1 cellular context compared by ENCODE assay signal in genomic region chr6:34888874-34889555, GRCh38.
TF ChIP-seq lines count a peak whose summit lies in the region.

Gene ANKS1A (plus strand): TSS chr6:34889255. CDS start chr6:34889403, 148 bp downstream.

TF ChIP-seq in HepG2, 621 proteins besides CTCF, POLR2A, EP300 and RAD21 (continued from another document and continues in another):
- TF ChIP-seq ZNF292 (CRISPR knock-in tag; IDR thresholded peaks at IDR 0.05; ENCODE audit: borderline replicate concordance, low read depth) = peak; percentile 61; the same call in 1 of the 2 replicates
- TF ChIP-seq TRAFD1 (CRISPR knock-in tag; IDR thresholded peaks at IDR 0.05; ENCODE audit: borderline replicate concordance) = no peak
- no peak for TF ChIP-seq SRY (CRISPR knock-in tag; IDR thresholded peaks at IDR 0.05)
- TF ChIP-seq PHF20 (CRISPR knock-in tag; IDR thresholded peaks at IDR 0.05) = peak; percentile 85
- TF ChIP-seq ZNF790 (CRISPR knock-in tag; IDR thresholded peaks at IDR 0.05; ENCODE audit: borderline replicate concordance) = 0 out of 2 replicates have a peak, but pooled peaks have one; percentile 24
- TF ChIP-seq HCFC1 (IDR thresholded peaks at IDR 0.05; ENCODE audit: low read depth, low read length) = peak; percentile 38; the same call in 1 of the 2 replicates
- no peak for TF ChIP-seq SMAD1 (CRISPR knock-in tag; IDR thresholded peaks at IDR 0.05; ENCODE audit: borderline replicate concordance, low read depth)
- no peak for TF ChIP-seq ZNF468 (CRISPR knock-in tag; IDR thresholded peaks at IDR 0.05)
- no peak for TF ChIP-seq SMAD3 (CRISPR knock-in tag; IDR thresholded peaks at IDR 0.05)
- TF ChIP-seq ZNF280B (CRISPR knock-in tag; IDR thresholded peaks at IDR 0.05; ENCODE audit: borderline replicate concordance) = peak; percentile 54; the same call in 1 of the 2 replicates
- peak; percentile 90 for TF ChIP-seq CREM (IDR thresholded peaks at IDR 0.05)
- TF ChIP-seq CREM (CRISPR knock-in tag; IDR thresholded peaks at IDR 0.05) = peak; percentile 62; the same call in 1 of the 2 replicates
- no peak for TF ChIP-seq ZNF367 (CRISPR knock-in tag; IDR thresholded peaks at IDR 0.05; ENCODE audit: borderline replicate concordance)
- no peak for TF ChIP-seq HOXA5 (CRISPR knock-in tag; IDR thresholded peaks at IDR 0.05)
- TF ChIP-seq ZNF546 (CRISPR knock-in tag; conservative IDR thresholded peaks at IDR 0.05) = 0 out of 2 replicates have a peak, but pooled peaks have one; percentile 42
- TF ChIP-seq ATM (IDR thresholded peaks at IDR 0.05; ENCODE audit: borderline replicate concordance) = no peak
- no peak for TF ChIP-seq RFX5 (IDR thresholded peaks at IDR 0.05; ENCODE audit: low read depth, low read length)
- TF ChIP-seq AKNA (CRISPR knock-in tag; IDR thresholded peaks at IDR 0.05; ENCODE audit: borderline replicate concordance) = no peak
- no peak for TF ChIP-seq PPARG (CRISPR knock-in tag; conservative IDR thresholded peaks at IDR 0.05)
- no peak for TF ChIP-seq SUZ12 (IDR thresholded peaks at IDR 0.05; ENCODE audit: low read depth, low read length)
- no peak for TF ChIP-seq GLMP (CRISPR knock-in tag; IDR thresholded peaks at IDR 0.05; ENCODE audit: borderline replicate concordance)
- TF ChIP-seq CEBPZ (IDR thresholded peaks at IDR 0.05; ENCODE audit: low read length) = no peak
- TF ChIP-seq HMGXB4 (CRISPR knock-in tag; IDR thresholded peaks at IDR 0.05; ENCODE audit: borderline replicate concordance in 1 of 2, low read depth in 1 of 2) = peak; percentile 44 to 60; a peak in 2 of 4 replicates
- TF ChIP-seq CBX2 (IDR thresholded peaks at IDR 0.05; ENCODE audit: low read depth, low read length) = no peak
- no peak for TF ChIP-seq CBX2 (CRISPR knock-in tag; IDR thresholded peaks at IDR 0.05; ENCODE audit: low read depth)
- no peak for TF ChIP-seq CAMTA2 (CRISPR knock-in tag; IDR thresholded peaks at IDR 0.05; ENCODE audit: borderline replicate concordance)
- no peak for TF ChIP-seq IKZF4 (CRISPR knock-in tag; IDR thresholded peaks at IDR 0.05; ENCODE audit: borderline replicate concordance, low read depth, not compliant biosample characterization)
- TF ChIP-seq ZNF615 (CRISPR knock-in tag; IDR thresholded peaks at IDR 0.05; ENCODE audit: borderline replicate concordance) = no peak
- TF ChIP-seq YEATS2 (CRISPR knock-in tag; IDR thresholded peaks at IDR 0.05; ENCODE audit: borderline replicate concordance) = peak; percentile 58; the same call in 1 of the 2 replicates
- peak; percentile 96 for TF ChIP-seq GABPB1 (CRISPR knock-in tag; IDR thresholded peaks at IDR 0.05)
- no peak for TF ChIP-seq TRIM22 (IDR thresholded peaks at IDR 0.05)
- TF ChIP-seq ZBTB2 (CRISPR knock-in tag; IDR thresholded peaks at IDR 0.05; ENCODE audit: low read depth) = no peak; the same call in 1 of the 2 replicates
- TF ChIP-seq REXO4 (CRISPR knock-in tag; IDR thresholded peaks at IDR 0.05; ENCODE audit: borderline replicate concordance) = no peak
- no peak for TF ChIP-seq ZNF136 (CRISPR knock-in tag; IDR thresholded peaks at IDR 0.05; ENCODE audit: low read depth)
- no peak for TF ChIP-seq ZNF256 (CRISPR knock-in tag; conservative IDR thresholded peaks at IDR 0.05)
- TF ChIP-seq THAP7 (CRISPR knock-in tag; IDR thresholded peaks at IDR 0.05) = 0 out of 2 replicates have a peak, but pooled peaks have one; percentile 20
- TF ChIP-seq ZNF580 (CRISPR knock-in tag; IDR thresholded peaks at IDR 0.05; ENCODE audit: borderline replicate concordance, low read depth) = 0 out of 2 replicates have a peak, but pooled peaks have one; percentile 45
- no peak for TF ChIP-seq ZBTB1 (CRISPR knock-in tag; IDR thresholded peaks at IDR 0.05; ENCODE audit: borderline replicate concordance)
- TF ChIP-seq TFE3 (CRISPR knock-in tag; IDR thresholded peaks at IDR 0.05) = no peak
